Comparison of ENCODE assay signal across 15 cellular contexts in the genomic region with DNA sequence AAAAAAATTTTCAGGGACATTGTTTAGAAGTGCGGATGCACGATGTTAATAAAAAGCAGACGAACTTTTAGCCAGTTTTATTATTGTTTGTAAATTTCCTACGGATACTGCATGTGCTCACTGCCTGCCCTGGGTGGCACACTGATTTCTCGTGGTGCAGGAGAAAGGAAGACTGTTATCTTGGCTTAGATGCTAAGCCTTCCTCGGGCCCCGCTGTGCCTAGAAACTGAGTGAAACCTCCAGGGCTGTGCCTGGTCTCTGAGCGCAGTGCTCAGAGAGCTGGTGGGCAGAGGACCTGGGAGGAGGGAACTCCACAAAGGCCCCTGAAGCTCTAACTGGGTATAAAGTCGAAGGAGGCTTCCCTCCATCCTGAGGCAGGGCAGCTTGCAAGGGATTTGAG. TPM values are rescaled to one million over a fixed set of nuclear protein-coding genes. Genes with fewer than 3 reads are reported as not detected.
DNase-seq lines count a peak whose midpoint lies in the region; ATAC-seq, FAIRE-seq and TF ChIP-seq lines count a peak whose summit lies in the region.
"Had no signal": no experiment of that assay in that cellular context is flagged by ENCODE, and none has a peak within 500 bp of the region (broad histone marks: within the 10 kb centered on the region; RNA-seq: fewer than 3 reads in every experiment).

No MANE protein-coding gene starts in this region.

- H3K9me3 ChIP-seq in NT2/D1 (ENCODE audit: insufficient read depth, low read length), result peaks cover 10% of the 10 kb centered on the region; the same call in 1 of the 2 replicates
- H3K9me3 ChIP-seq in H1 (ENCODE audit: insufficient read depth in 2 of 2, low read depth in 1 of 2, low read length in 1 of 2), result peaks cover 0 to 3% of the 10 kb centered on the region in 2 experiments; a peak in 1 of 4 replicates
- H3K9me3 ChIP-seq in SJCRH30 (replicated peaks), result no peaks in the 10 kb centered on the region

- CTCF ChIA-PET in H1 (lab: Charles Lee; ENCODE audit: partially characterized antibody), result interaction anchor here (0.6 to 2.9 kb wide), 4 partner anchors 9 to 150 kb away, joined by 3 to 12 read pairs (median 6); no protein-coding TSS in a partner anchor

- H4K8ac ChIP-seq in H1 (ENCODE audit: extremely low read depth, insufficient read depth, low read length), result no peak overlapping the region
- H4K8ac ChIP-seq in mesendoderm (ENCODE audit: low read depth, low read length), result no peak overlapping the region

- H2AK5ac ChIP-seq in H1 (ENCODE audit: low read depth, low read length), result no peak overlapping the region; the same call in 1 of the 2 replicates
- H2AK5ac ChIP-seq in mesendoderm (ENCODE audit: low read length), result peak overlapping the region; percentile 65

- FAIRE-seq in H1 (lab: Jason Lieb, UNC), result no peak
- FAIRE-seq: H54 had no signal

- 87% methylated on average over 9 of the region's 9 CpGs; no CpG with 5 or more reads in 1 of the 2 experiments for WGBS in H1 (ENCODE audit: extremely low coverage in 1 of 2, insufficient coverage in 1 of 2, insufficient read length in 1 of 2, insufficient replicate concordance in 2 of 2, low coverage in 1 of 2, low lambda C conversion rate in 2 of 2, missing lambda C conversion rate in 1 of 2), 2 experiments
- WGBS in mesendoderm (ENCODE audit: extremely low coverage, insufficient coverage, low lambda C conversion rate), result no CpG with 5 or more reads among the region's 9 CpGs

- ATAC-seq in HG03196 (IDR thresholded peaks at IDR 0.05; ENCODE audit: unreplicated experiment) (no peak), HG03108 (IDR thresholded peaks at IDR 0.05; ENCODE audit: unreplicated experiment) (no peak)
- ATAC-seq: HCT116 had no signal

- H3K4ac ChIP-seq in H1 (replicated peaks; ENCODE audit: insufficient read length, low read depth, low read length) (no peak overlapping the region), mesendoderm (ENCODE audit: low read depth, low read length) (no peak overlapping the region)

- peak overlapping the region; percentile 93; the same call in 1 of the 2 replicates for H2BK5ac ChIP-seq in H1 (ENCODE audit: low read depth, low read length)
- H2BK5ac ChIP-seq in mesendoderm (ENCODE audit: low read length), result no peak overlapping the region

- H3K27ac ChIP-seq in H1 (ENCODE audit: low read depth, low read length) (no peak overlapping the region), mesendoderm (ENCODE audit: low read depth, low read length) (no peak overlapping the region), substantia nigra (ENCODE audit: low read depth, low read length, poor library complexity, severe bottlenecking) (peak overlapping the region; percentile 9), SJCRH30 (no peak overlapping the region)
- H3K27ac ChIP-seq: BLaER1 had no signal

- no peaks in the 10 kb centered on the region for H3K27me3 ChIP-seq in NT2/D1 (ENCODE audit: insufficient read depth, insufficient read length)
- no peaks in the 10 kb centered on the region; a peak in 1 of 7 replicates for H3K27me3 ChIP-seq in H1 (replicated peaks in 1 of 4; ENCODE audit: control insufficient read depth in 3 of 4, extremely low read depth in 1 of 4, insufficient read depth in 3 of 4, low read length in 3 of 4)
- no peaks in the 10 kb centered on the region for H3K27me3 ChIP-seq in mesendoderm (ENCODE audit: insufficient read depth, low read length, poor library complexity)
- H3K27me3 ChIP-seq in SJCRH30, result peaks cover 19% of the 10 kb centered on the region

- H3K79me2 ChIP-seq in H1 (ENCODE audit: control insufficient read depth in 1 of 2, insufficient read depth in 2 of 2, low read length in 2 of 2) (no peaks in the 10 kb centered on the region), mesendoderm (ENCODE audit: control insufficient read depth, insufficient read depth, low read length) (no peaks in the 10 kb centered on the region)

- H3K18ac ChIP-seq in H1 (ENCODE audit: extremely low read depth, low read length), result peak overlapping the region; percentile 17; the same call in 1 of the 2 replicates
- H3K18ac ChIP-seq in mesendoderm (ENCODE audit: low read length), result no peak overlapping the region

- H3K56ac ChIP-seq in H1 (replicated peaks; ENCODE audit: insufficient read length, low read depth, low read length) (no peak overlapping the region), mesendoderm (ENCODE audit: low read length) (peak overlapping the region; percentile 34)

- POLR2A ChIA-PET in H1 (lab: Charles Lee; ENCODE audit: partially characterized antibody), result interaction anchor here (0.7 to 1.5 kb wide), 2 partner anchors 29 to 35 kb away, joined by 3 to 5 read pairs; a partner anchor contains a TSS

- H2BK15ac ChIP-seq in H1 (ENCODE audit: low read length) (no peak overlapping the region), mesendoderm (replicated peaks; ENCODE audit: low read depth) (no peak overlapping the region)

- no peak for DNase-seq in NT2/D1 (ENCODE audit: low read depth, low spot score)
- no peak for DNase-seq in H1 (ENCODE audit: low read depth in 1 of 2, low spot score in 2 of 2)
- no peak for DNase-seq in mesendoderm
- no peak for DNase-seq in substantia nigra (lab: John Stamatoyannopoulos, UW)
- no peak for DNase-seq in SJCRH30
- DNase-seq: 8988T; AML-193; CD4-positive, CD25-positive, alpha-beta regulatory T cell; DMS53; GF-D8 had no signal

- no peaks in the 10 kb centered on the region for H4K20me1 ChIP-seq in H1 (replicated peaks in 1 of 2; ENCODE audit: control insufficient read depth in 1 of 2, insufficient read depth in 2 of 2, low read length in 2 of 2)
- H4K20me1 ChIP-seq: BLaER1 had no signal

- H2BK12ac ChIP-seq in H1 (ENCODE audit: low read depth, low read length), result peak overlapping the region; percentile 32; the same call in 1 of the 2 replicates

- H3K4me3 ChIP-seq in NT2/D1 (ENCODE audit: insufficient read length, low read depth), result no peak overlapping the region
- H3K4me3 ChIP-seq in H1 (ENCODE audit: extremely low read depth in 1 of 4, insufficient read depth in 2 of 4, low read depth in 3 of 4, low read length in 4 of 4), result no peak overlapping the region
- no peak overlapping the region for H3K4me3 ChIP-seq in mesendoderm (ENCODE audit: low read length)
- no peak overlapping the region for H3K4me3 ChIP-seq in SJCRH30
- H3K4me3 ChIP-seq: BLaER1 had no signal

- no peak for TF ChIP-seq CTCF in H1 (IDR thresholded peaks at IDR 0.05; ENCODE audit: control extremely low read depth in 1 of 3, insufficient read depth in 1 of 3, low read depth in 1 of 3, low read length in 3 of 3)

- H2AFZ ChIP-seq in H1 (ENCODE audit: low read length), result no peak overlapping the region

- no peak for TF ChIP-seq POLR2A in H1 (IDR thresholded peaks at IDR 0.05; ENCODE audit: control extremely low read depth in 1 of 2, low read depth in 2 of 2, low read length in 2 of 2)

- TF ChIP-seq EP300 in H1 (IDR thresholded peaks at IDR 0.05; ENCODE audit: borderline replicate concordance in 1 of 2, low read depth in 2 of 2, low read length in 2 of 2), result no peak

- peaks cover 2% of the 10 kb centered on the region; the same call in 1 of the 2 replicates for H3K23me2 ChIP-seq in H1 (ENCODE audit: low read depth, low read length)

- H3K4me1 ChIP-seq in NT2/D1 (ENCODE audit: insufficient read depth, insufficient read length), result peaks cover 25% of the 10 kb centered on the region
- peaks cover 12 to 29% (median 22%) of the 10 kb centered on the region in 4 experiments for H3K4me1 ChIP-seq in H1 (replicated peaks in 1 of 4; ENCODE audit: control insufficient read depth in 3 of 4, insufficient read depth in 4 of 4, low read length in 3 of 4)
- H3K4me1 ChIP-seq in mesendoderm (ENCODE audit: control insufficient read depth, low read depth, low read length), result peaks cover 9% of the 10 kb centered on the region
- no peaks in the 10 kb centered on the region for H3K4me1 ChIP-seq in SJCRH30

- H3K79me1 ChIP-seq in H1 (ENCODE audit: low read depth, low read length) (no peaks in the 10 kb centered on the region; the same call in 1 of the 2 replicates), mesendoderm (ENCODE audit: low read length) (no peaks in the 10 kb centered on the region)

- TF ChIP-seq RAD21 in H1 (IDR thresholded peaks at IDR 0.05 in 1 of 2, conservative IDR thresholded peaks at IDR 0.05 in 1 of 2; ENCODE audit: low read depth in 2 of 2, low read length in 2 of 2), result no peak

- H4K91ac ChIP-seq in H1 (replicated peaks; ENCODE audit: insufficient read length, low read length), result peak overlapping the region; percentile 38

- H3K4me2 ChIP-seq in H1 (ENCODE audit: insufficient read depth in 1 of 2, low read depth in 2 of 2, low read length in 2 of 2) (peak overlapping the region in 1 of 2 experiments; percentile 3; a peak in 1 of 4 replicates), mesendoderm (ENCODE audit: low read length) (no peak overlapping the region)
- H3K4me2 ChIP-seq: BLaER1 had no signal

- H3K36me3 ChIP-seq in NT2/D1 (ENCODE audit: insufficient read depth, insufficient read length, low read length), result no peaks in the 10 kb centered on the region
- H3K36me3 ChIP-seq in H1 (ENCODE audit: control insufficient read depth in 2 of 4, insufficient read depth in 4 of 4, low read length in 3 of 4), result no peaks in the 10 kb centered on the region
- H3K36me3 ChIP-seq in mesendoderm (ENCODE audit: control insufficient read depth, insufficient read depth, low read length), result no peaks in the 10 kb centered on the region
- H3K36me3 ChIP-seq in SJCRH30, result no peaks in the 10 kb centered on the region
- H3K36me3 ChIP-seq: BLaER1 had no signal

- H2BK120ac ChIP-seq in H1 (replicated peaks; ENCODE audit: low read depth, low read length) (no peak overlapping the region), mesendoderm (ENCODE audit: low read depth, low read length) (no peak overlapping the region)

- no peak overlapping the region for H4K5ac ChIP-seq in H1 (ENCODE audit: insufficient read length, low read depth, low read length)
- H4K5ac ChIP-seq in mesendoderm (ENCODE audit: low read length), result no peak overlapping the region

- H2BK20ac ChIP-seq in H1 (ENCODE audit: low read length), result no peak overlapping the region

- H3K9ac ChIP-seq in NT2/D1 (ENCODE audit: insufficient read length, low read depth), result peak overlapping the region; percentile 42
- H3K9ac ChIP-seq in H1 (replicated peaks in 1 of 4; ENCODE audit: extremely low read depth in 1 of 4, low read depth in 3 of 4, low read length in 3 of 4), result no peak overlapping the region
- H3K9ac ChIP-seq in mesendoderm (ENCODE audit: low read length), result no peak overlapping the region
- H3K9ac ChIP-seq: BLaER1 had no signal

- no peak overlapping the region for H3K14ac ChIP-seq in H1 (ENCODE audit: insufficient read length)

- no peak overlapping the region for H3K23ac ChIP-seq in H1 (ENCODE audit: insufficient read length)
- no peak overlapping the region for H3K23ac ChIP-seq in mesendoderm (ENCODE audit: low read length)

RNA-seq across cellular contexts. Expression of a gene that starts 35.4 kb away (rescaled TPM):
- total RNA-seq in H1 (2021; fragmentation: NEBNext Ultra II Directional; extraction: Animal tissue kit (Norgen Biotek cat#: 25700)), result 28.9 and 30.5 TPM in 2 replicates
- polyA plus RNA-seq in H1 (2011; rRNA removed), result 2.8 and 3.9 TPM in 2 replicates
- polyA plus RNA-seq in H1 (2011; cell fraction: cytosol; rRNA removed), result 3.3 TPM
- 14.5 TPM for polyA plus RNA-seq in H1 (2011; cell fraction: nucleus; rRNA removed)
- 10.1 to 14.3 TPM (median 11.3 TPM) in 4 replicates for polyA plus RNA-seq in H1 (2012, experiment 1 of 2)
- polyA plus RNA-seq in H1 (2012, experiment 2 of 2), result 2.1 TPM
- polyA plus RNA-seq in H1 (2013, experiment 1 of 2), result 10.5 TPM
- 8.7 TPM for polyA plus RNA-seq in H1 (2013, experiment 2 of 2)
- 16.1 and 18.7 TPM in 2 replicates for polyA minus RNA-seq in H1 (2011; rRNA and poly(A)+ RNA removed)
- polyA minus RNA-seq in H1 (2011; cell fraction: cytosol; rRNA and poly(A)+ RNA removed), result 11.5 TPM
- polyA minus RNA-seq in H1 (2011; cell fraction: nucleus; rRNA and poly(A)+ RNA removed), result 19.7 TPM
- polyA plus RNA-seq in mesendoderm (2013, experiment 1 of 2), result 3.7 TPM
- polyA plus RNA-seq in mesendoderm (2013, experiment 2 of 2), result 3.7 TPM
- 12.7 and 13.4 TPM in 2 replicates for total RNA-seq in SJCRH30 (2014; rRNA removed; shearing (Covaris generic))
